In the genomic region with DNA sequence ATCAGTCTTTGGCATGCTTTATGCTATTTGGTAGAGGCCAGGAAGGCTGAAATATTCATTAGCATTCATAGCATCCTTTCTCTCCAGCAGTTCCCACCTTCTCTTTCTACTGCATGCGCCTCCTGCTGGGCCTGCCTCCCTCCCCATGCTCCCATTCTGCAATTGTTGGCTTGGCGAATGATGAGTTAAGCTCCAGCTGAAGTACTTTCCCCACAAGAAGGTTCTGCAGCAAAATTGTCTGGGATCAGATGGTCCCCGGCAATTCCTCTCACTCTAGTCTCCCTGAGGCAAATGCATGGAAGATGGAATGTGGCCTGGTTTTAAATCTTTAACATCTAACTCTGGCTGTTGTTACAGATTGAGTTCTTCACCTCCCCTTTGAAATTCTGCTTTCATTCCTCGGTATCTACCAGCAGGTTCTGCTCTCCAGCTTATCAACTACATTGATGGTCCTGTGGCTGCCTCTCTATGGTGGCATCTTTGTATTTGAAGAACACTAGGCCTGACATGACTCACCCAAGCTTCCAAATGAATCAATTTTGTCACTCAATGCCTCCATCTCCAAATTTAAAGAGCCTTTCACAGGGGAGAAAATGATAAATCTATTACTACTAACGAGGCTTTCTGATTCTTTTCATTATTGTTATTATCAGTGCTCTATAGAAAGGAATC, we compare ENCODE assay signal across 1 cellular context.
TF ChIP-seq lines count a peak whose summit lies in the region.

No MANE protein-coding gene starts in this region.

TF ChIP-seq in IMR-90, 13 proteins besides CTCF, POLR2A, EP300 and RAD21:
- TF ChIP-seq, protein P1, sequence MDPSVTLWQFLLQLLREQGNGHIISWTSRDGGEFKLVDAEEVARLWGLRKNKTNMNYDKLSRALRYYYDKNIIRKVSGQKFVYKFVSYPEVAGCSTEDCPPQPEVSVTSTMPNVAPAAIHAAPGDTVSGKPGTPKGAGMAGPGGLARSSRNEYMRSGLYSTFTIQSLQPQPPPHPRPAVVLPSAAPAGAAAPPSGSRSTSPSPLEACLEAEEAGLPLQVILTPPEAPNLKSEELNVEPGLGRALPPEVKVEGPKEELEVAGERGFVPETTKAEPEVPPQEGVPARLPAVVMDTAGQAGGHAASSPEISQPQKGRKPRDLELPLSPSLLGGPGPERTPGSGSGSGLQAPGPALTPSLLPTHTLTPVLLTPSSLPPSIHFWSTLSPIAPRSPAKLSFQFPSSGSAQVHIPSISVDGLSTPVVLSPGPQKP (IDR thresholded peaks at IDR 0.05; ENCODE audit: borderline replicate concordance, low read depth, low read length) = no peak
- TF ChIP-seq RFX5 (IDR thresholded peaks at IDR 0.05; ENCODE audit: low read depth, low read length) = no peak
